15 cellular contexts compared by ENCODE assay signal in the genomic region with DNA sequence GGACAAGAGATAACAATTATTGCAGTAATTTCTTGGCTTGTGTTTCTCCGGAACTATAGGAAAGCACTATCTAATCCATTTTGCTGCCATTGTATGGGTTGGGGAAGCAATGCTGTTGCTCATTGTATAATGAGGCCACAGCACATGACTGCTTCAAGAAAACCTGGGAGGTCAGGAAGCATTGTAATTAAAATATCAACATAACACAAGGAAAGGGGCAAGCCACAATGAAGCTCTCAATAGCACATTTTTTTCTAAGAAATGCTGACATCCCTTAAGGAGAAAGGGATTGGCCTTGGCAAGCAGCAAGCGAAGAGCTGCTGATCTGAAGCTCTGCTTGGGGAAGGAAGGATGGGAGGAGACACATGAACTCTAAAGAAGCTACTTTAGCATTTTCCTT. TPM values are rescaled to one million over a fixed set of nuclear protein-coding genes. Genes with fewer than 3 reads are reported as not detected.
"Had no signal": no experiment of that assay in that cellular context is flagged by ENCODE, and none has a peak within 500 bp of the region (broad histone marks: within the 10 kb centered on the region; RNA-seq: fewer than 3 reads in every experiment).

No MANE protein-coding gene starts in this region.

- H3K4me3 Mint-ChIP-seq: activated CD4-positive, alpha-beta memory T cell treated with anti-CD3 and anti-CD28 coated beads for 36 hours; activated naive CD8-positive, alpha-beta T cell; activated T-cell treated with anti-CD3 and anti-CD28 coated beads, Interleukin-2, amount 50 U/mL, for 4 hours; naive thymus-derived CD4-positive, alpha-beta T cell; stimulated activated memory B cell treated with anti-CD40 and anti-IgM and Interleukin-4, amounts not matched to agents 10 μg/mL and 1 μg/mL and 100 μg/mL, for 72 hours had no signal

- H3K9me3 ChIP-seq: neutrophil, tibial artery, vagina had no signal

- H3K4me3 ChIP-seq: tibial artery, vagina had no signal

- FAIRE-seq: endothelial cell of umbilical vein, keratinocyte had no signal

- ATAC-seq: activated T-cell treated with anti-CD3 and anti-CD28 coated beads, Interleukin-2, amount 50 U/mL, for 4 hours; foreskin keratinocyte; naive thymus-derived CD4-positive, alpha-beta T cell; stimulated activated memory B cell treated with anti-CD40 and anti-IgM and Interleukin-4, amounts not matched to agents 10 μg/mL and 1 μg/mL and 100 μg/mL, for 72 hours had no signal

- H3K9me3 Mint-ChIP-seq: activated CD4-positive, alpha-beta memory T cell treated with anti-CD3 and anti-CD28 coated beads for 36 hours; activated T-cell treated with anti-CD3 and anti-CD28 coated beads, Interleukin-2, amount 50 U/mL, for 4 hours; stimulated activated memory B cell treated with anti-CD40 and anti-IgM and Interleukin-4, amounts not matched to agents 10 μg/mL and 1 μg/mL and 100 μg/mL, for 72 hours had no signal

- H3K27me3 Mint-ChIP-seq: activated CD4-positive, alpha-beta memory T cell treated with anti-CD3 and anti-CD28 coated beads for 36 hours; stimulated activated memory B cell treated with anti-CD40 and anti-IgM and Interleukin-4, amounts not matched to agents 10 μg/mL and 1 μg/mL and 100 μg/mL, for 72 hours had no signal

- H3K27ac Mint-ChIP-seq: activated CD4-positive, alpha-beta memory T cell treated with anti-CD3 and anti-CD28 coated beads for 36 hours; activated naive CD8-positive, alpha-beta T cell; naive thymus-derived CD4-positive, alpha-beta T cell; stimulated activated memory B cell treated with anti-CD40 and anti-IgM and Interleukin-4, amounts not matched to agents 10 μg/mL and 1 μg/mL and 100 μg/mL, for 72 hours had no signal

- H3K27ac ChIP-seq: foreskin keratinocyte, neutrophil, tibial artery, vagina had no signal

- H3K36me3 Mint-ChIP-seq: activated CD4-positive, alpha-beta memory T cell treated with anti-CD3 and anti-CD28 coated beads for 36 hours; activated naive CD8-positive, alpha-beta T cell; naive thymus-derived CD4-positive, alpha-beta T cell had no signal

- H3K27me3 ChIP-seq: foreskin keratinocyte, neutrophil, tibial artery, vagina had no signal

- DNase-seq: activated CD4-positive, alpha-beta memory T cell treated with anti-CD3 and anti-CD28 coated beads for 36 hours; activated CD4-positive, alpha-beta T cell treated with anti-CD3 and anti-CD28 coated beads for 1 hour; activated gamma-delta T cell; activated T-cell treated with anti-CD3 and anti-CD28 coated beads, Interleukin-2, amount 50 U/mL, for 4 hours; amygdala; foreskin keratinocyte; naive thymus-derived CD4-positive, alpha-beta T cell; posterior cingulate gyrus; tibial artery had no signal

- H3K4me1 Mint-ChIP-seq: naive thymus-derived CD4-positive, alpha-beta T cell; stimulated activated memory B cell treated with anti-CD40 and anti-IgM and Interleukin-4, amounts not matched to agents 10 μg/mL and 1 μg/mL and 100 μg/mL, for 72 hours had no signal

RNA-seq across cellular contexts. Expression of gene PLPP3, which starts 44.0 kb away (rescaled TPM):
- total RNA-seq: activated CD4-positive, alpha-beta memory T cell treated with anti-CD3 and anti-CD28 coated beads for 36 hours had no signal
- polyA plus RNA-seq: naive thymus-derived CD4-positive, alpha-beta T cell had no signal
